In genomic region chr9:73243078-73243477, GRCh38 we compare ENCODE assay signal across 6 cellular contexts.
"Had no signal": no experiment of that assay in that cellular context is flagged by ENCODE, and none has a peak within 500 bp of the region (broad histone marks: within the 10 kb centered on the region; RNA-seq: fewer than 3 reads in every experiment).

No MANE protein-coding gene starts in this region.

- H3K4me1 Mint-ChIP-seq: IgD-negative memory B cell had no signal

- H2AFZ ChIP-seq: GM23248 had no signal

- H3K36me3 Mint-ChIP-seq: IgD-negative memory B cell had no signal

- H3K27ac ChIP-seq: GM23248, HL-60 had no signal

- ATAC-seq: HepG2 had no signal

- H3K9ac ChIP-seq: GM23248 had no signal

- H3K27ac Mint-ChIP-seq: IgD-negative memory B cell had no signal

- H3K9me3 Mint-ChIP-seq: H9, IgD-negative memory B cell had no signal

- H3K4me3 ChIP-seq: GM23248 had no signal

- DNase-seq: GM23248, H9, HCEC 1CT had no signal

- H3K4me3 Mint-ChIP-seq: H9, IgD-negative memory B cell had no signal

- H3K27me3 Mint-ChIP-seq: IgD-negative memory B cell had no signal
